28 cellular contexts compared by ENCODE assay signal in genomic region chr7:79951415-79951814, GRCh38.
"Had no signal": no experiment of that assay in that cellular context is flagged by ENCODE, and none has a peak within 500 bp of the region (broad histone marks: within the 10 kb centered on the region; RNA-seq: fewer than 3 reads in every experiment).

No MANE protein-coding gene starts in this region.

- H3K27me3 ChIP-seq: colonic mucosa, esophagus squamous epithelium, gastrocnemius medialis, heart right ventricle, left lung had no signal

- H3K27ac ChIP-seq: colonic mucosa, epithelial cell of prostate, esophagus squamous epithelium, gastrocnemius medialis, heart right ventricle, left lung, lower lobe of right lung had no signal

- H3K27ac Mint-ChIP-seq: dendritic cell treated with granulocyte-macrophage colony-stimulating factor and Interleukin-4, amounts not matched to agents 40 ng/mL and 50 ng/mL, for 4 days; effector memory CD8-positive, alpha-beta T cell; endodermal cell; mesothelial cell of epicardium; naive B cell had no signal

- H3K4me3 Mint-ChIP-seq: dendritic cell treated with granulocyte-macrophage colony-stimulating factor and Interleukin-4, amounts not matched to agents 40 ng/mL and 50 ng/mL, for 4 days; effector memory CD8-positive, alpha-beta T cell; endodermal cell; mesothelial cell of epicardium; naive B cell had no signal

- H3K4me3 ChIP-seq: colonic mucosa, esophagus squamous epithelium, gastrocnemius medialis, heart right ventricle, left lung, lower lobe of right lung, mucosa of descending colon had no signal

- H3K4me1 Mint-ChIP-seq: mesothelial cell of epicardium, naive B cell had no signal

- FAIRE-seq: endometrium, islet of Langerhans, keratinocyte had no signal

- ATAC-seq: effector memory CD8-positive, alpha-beta T cell; esophagus mucosa; gastrocnemius medialis; heart right ventricle; left cardiac atrium; left lung; left ventricle myocardium superior; lower lobe of right lung; mucosa of descending colon had no signal

- H3K4me1 ChIP-seq: colonic mucosa, esophagus squamous epithelium, gastrocnemius medialis, heart right ventricle, left lung, lower lobe of right lung had no signal

- DNase-seq: colonic mucosa; cortex of kidney; effector CD8-positive, alpha-beta T cell; effector memory CD8-positive, alpha-beta T cell; endodermal cell; erythroblast; esophagus squamous epithelium; foreskin fibroblast; foreskin melanocyte; gastrocnemius medialis; glutamatergic neuron; head of caudate nucleus; heart right ventricle; hippocampal formation; left cardiac atrium; left lung; left ventricle myocardium superior; lower lobe of right lung; mesenchymal stem cell; mucosa of descending colon; naive B cell had no signal

- H3K36me3 Mint-ChIP-seq: naive B cell had no signal

- H3K36me3 ChIP-seq: colonic mucosa, esophagus squamous epithelium, gastrocnemius medialis, heart right ventricle, left lung, lower lobe of right lung had no signal

- H3K27me3 Mint-ChIP-seq: dendritic cell treated with granulocyte-macrophage colony-stimulating factor and Interleukin-4, amounts not matched to agents 40 ng/mL and 50 ng/mL, for 4 days; effector memory CD8-positive, alpha-beta T cell; naive B cell had no signal

- H3K9me3 ChIP-seq: colonic mucosa, gastrocnemius medialis, lower lobe of right lung had no signal
